In the genomic region with DNA sequence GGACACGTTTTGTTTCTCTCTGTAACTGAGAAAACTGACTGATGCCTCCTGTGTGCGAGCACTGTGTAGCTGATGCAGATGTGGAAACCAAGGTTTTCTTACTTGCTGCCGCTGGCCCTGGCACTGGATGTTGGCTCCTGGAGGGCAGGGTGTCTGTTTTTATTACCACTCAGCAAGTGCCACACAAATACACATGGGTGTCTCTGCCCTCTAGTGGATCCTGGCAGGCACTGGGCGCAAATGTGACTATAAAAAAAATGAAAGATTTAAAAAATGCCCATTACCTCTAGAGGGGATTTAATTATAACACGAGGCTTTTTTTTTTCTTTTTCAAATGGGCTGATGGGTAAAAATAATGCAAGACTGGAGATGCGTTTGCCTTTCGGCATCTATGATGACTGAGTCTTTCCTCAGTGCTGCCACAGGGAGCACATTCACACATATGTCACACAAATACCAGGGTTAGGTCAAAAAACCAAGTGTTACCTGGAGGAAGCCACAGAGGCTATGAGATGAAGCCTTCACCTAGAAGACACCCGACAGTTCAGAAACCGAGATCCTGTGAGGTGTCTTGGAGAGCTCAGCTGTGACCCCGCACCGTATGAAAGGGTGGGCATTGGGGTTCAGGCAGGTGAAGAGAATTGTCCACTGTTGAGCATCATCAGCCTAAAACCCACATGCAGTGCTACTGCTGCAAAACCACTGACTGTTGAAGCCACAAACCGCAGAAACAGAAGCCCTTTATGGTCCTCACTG, we compare ENCODE assay signal across 8 cellular contexts. TPM values are rescaled to one million over a fixed set of nuclear protein-coding genes. Genes with fewer than 3 reads are reported as not detected.
DNase-seq lines count a peak whose midpoint lies in the region; ATAC-seq and TF ChIP-seq lines count a peak whose summit lies in the region.

No MANE protein-coding gene starts in this region.

- H3K36me3 ChIP-seq in KOPT-K1 (ENCODE audit: insufficient read depth, low read length), result no peaks in the 10 kb centered on the region

- peak; percentile 97 for ATAC-seq in stimulated activated naive CD8-positive, alpha-beta T cell treated with anti-CD3 and anti-CD28 coated beads, Interleukin-15, amount 100 ng/mL, for 72 hours
- no peak for ATAC-seq in HG02870 (IDR thresholded peaks at IDR 0.05; ENCODE audit: unreplicated experiment)
- no peak for ATAC-seq in HG03457 (IDR thresholded peaks at IDR 0.05; ENCODE audit: unreplicated experiment)

- no peaks in the 10 kb centered on the region for H3K9me3 Mint-ChIP-seq in stimulated activated naive CD8-positive, alpha-beta T cell treated with anti-CD3 and anti-CD28 coated beads, Interleukin-15, amount 100 ng/mL, for 72 hours

- DNase-seq in DMS79 (lab: John Stamatoyannopoulos, UW) (peak; percentile 87), SK-MEL-5 (ENCODE audit: low read depth, low spot score) (peak; percentile 83), astrocyte of the cerebellum (ENCODE audit: low read depth) (peak; percentile 5), kidney tubule cell (ENCODE audit: low spot score) (peak; percentile 62)
- DNase-seq in stimulated activated naive CD8-positive, alpha-beta T cell treated with anti-CD3 and anti-CD28 coated beads, Interleukin-15, amount 100 ng/mL, for 72 hours, result peak; percentile 47 to 58

- no peaks in the 10 kb centered on the region for H3K9me3 ChIP-seq in KOPT-K1 (ENCODE audit: insufficient read depth, low read length, poor library complexity, severe bottlenecking)

- in situ Hi-C loops in SK-MEL-5 (cut with HindIII; ENCODE audit: low pct_unique_long_range_greater_than_20kb, low sequenced_read_pairs), result no loop called here
- in situ Hi-C loops in astrocyte of the cerebellum (cut with HindIII; ENCODE audit: low sequenced_read_pairs), result no loop called here

- peak; percentile 75 for TF ChIP-seq CTCF in astrocyte of the cerebellum (IDR thresholded peaks at IDR 0.05; ENCODE audit: low read depth, low read length, missing control alignments)

- peak overlapping the region; percentile 43 for H3K27ac ChIP-seq in KOPT-K1 (ENCODE audit: low read depth, low read length, poor library complexity, severe bottlenecking)

- H3K4me1 Mint-ChIP-seq in stimulated activated naive CD8-positive, alpha-beta T cell treated with anti-CD3 and anti-CD28 coated beads, Interleukin-15, amount 100 ng/mL, for 72 hours, result peaks cover 22% of the 10 kb centered on the region

- H3K27me3 Mint-ChIP-seq in stimulated activated naive CD8-positive, alpha-beta T cell treated with anti-CD3 and anti-CD28 coated beads, Interleukin-15, amount 100 ng/mL, for 72 hours, result peaks cover 17% of the 10 kb centered on the region

- H3K4me3 ChIP-seq in astrocyte of the cerebellum (ENCODE audit: low read depth, low read length), result no peak overlapping the region

- H3K4me3 Mint-ChIP-seq in stimulated activated naive CD8-positive, alpha-beta T cell treated with anti-CD3 and anti-CD28 coated beads, Interleukin-15, amount 100 ng/mL, for 72 hours, result peak overlapping the region; percentile 0 to 38

- peak overlapping the region in 1 of 2 donors; percentile 23 for H3K27ac Mint-ChIP-seq in stimulated activated naive CD8-positive, alpha-beta T cell treated with anti-CD3 and anti-CD28 coated beads, Interleukin-15, amount 100 ng/mL, for 72 hours

RNA-seq across cellular contexts. Expression of a gene that starts 25.7 kb away (rescaled TPM):
- total RNA-seq in SK-MEL-5 (2014; rRNA removed; shearing (Covaris generic)), result 20.4 and 21.7 TPM in 2 replicates
- 106 and 141 TPM in 2 replicates for polyA plus RNA-seq in SK-MEL-5 (2015; cell fraction: cytosol; rRNA removed)
- polyA plus RNA-seq in SK-MEL-5 (2015; cell fraction: nucleus; rRNA removed), result 51.4 and 70.9 TPM in 2 replicates

RNA-seq across cellular contexts. Expression of a gene that starts 58.6 kb away (rescaled TPM):
- 23.6 and 24.2 TPM in 2 replicates for total RNA-seq in SK-MEL-5 (2014; rRNA removed; shearing (Covaris generic))
- 22.7 and 37.8 TPM in 2 replicates for polyA plus RNA-seq in SK-MEL-5 (2015; cell fraction: cytosol; rRNA removed)
- 225 and 281 TPM in 2 replicates for polyA plus RNA-seq in SK-MEL-5 (2015; cell fraction: nucleus; rRNA removed)

Comparison
In these comparisons a context has a peak if more than half of its experiments do, and no peak if none do; other contexts are left out.
1. DNase-seq: peak in every context shown above with its lines; median percentile 87 in DMS79; 83 in SK-MEL-5; 62 in kidney tubule cell; 52 in stimulated activated naive CD8-positive, alpha-beta T cell treated with anti-CD3 and anti-CD28 coated beads, Interleukin-15, amount 100 ng/mL, for 72 hours; 5 in astrocyte of the cerebellum.